Comparison of ENCODE assay signal across 9 cellular contexts in the genomic region with DNA sequence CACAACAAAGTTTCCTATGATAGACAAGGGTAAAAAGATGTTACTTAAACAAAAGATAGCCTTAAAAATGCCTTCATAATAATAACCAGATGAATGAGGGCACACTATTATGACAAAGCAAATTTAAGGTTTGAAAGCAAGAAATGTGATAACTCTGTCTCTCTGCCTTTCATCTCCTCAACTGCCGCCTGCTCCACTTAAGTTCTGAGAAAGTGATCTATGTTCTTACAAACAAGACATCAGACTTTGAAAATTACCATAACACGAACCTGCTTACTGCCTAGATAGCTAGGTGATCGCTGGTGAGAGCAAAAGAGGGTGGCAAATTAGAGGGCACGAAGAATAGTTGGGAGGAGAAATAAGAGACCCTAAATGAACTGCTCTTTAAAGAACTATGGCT.
"Had no signal": no experiment of that assay in that cellular context is flagged by ENCODE, and none has a peak within 500 bp of the region (broad histone marks: within the 10 kb centered on the region; RNA-seq: fewer than 3 reads in every experiment).

No MANE protein-coding gene starts in this region.

- ATAC-seq: SK-N-SH treated with all-trans-retinoic acid at 6 μM for 48 hours; stimulated activated memory B cell treated with anti-CD40 and anti-IgM and Interleukin-4, amounts not matched to agents 10 μg/mL and 1 μg/mL and 100 μg/mL, for 72 hours had no signal

- H3K4me3 Mint-ChIP-seq: stimulated activated memory B cell treated with anti-CD40 and anti-IgM and Interleukin-4, amounts not matched to agents 10 μg/mL and 1 μg/mL and 100 μg/mL, for 72 hours had no signal

- H3K27me3 Mint-ChIP-seq: stimulated activated memory B cell treated with anti-CD40 and anti-IgM and Interleukin-4, amounts not matched to agents 10 μg/mL and 1 μg/mL and 100 μg/mL, for 72 hours had no signal

- DNase-seq: activated CD8-positive, alpha-beta memory T cell treated with anti-CD3 and anti-CD28 coated beads, Interleukin-2, amount 50 U/mL, for 48 hours; aorta; dermis blood vessel endothelial cell; head of caudate nucleus; retina; Right ventricle myocardium superior; stimulated activated CD4-positive, alpha-beta T cell treated with anti-CD3 and anti-CD28 coated beads, Interleukin-12 subunit alpha, Interleukin-12 subunit beta, amount 100 ng/mL, for 4 hours had no signal

- H3K27ac Mint-ChIP-seq: stimulated activated memory B cell treated with anti-CD40 and anti-IgM and Interleukin-4, amounts not matched to agents 10 μg/mL and 1 μg/mL and 100 μg/mL, for 72 hours had no signal
